15 cellular contexts compared by ENCODE assay signal in genomic region chr10:79270471-79271246, GRCh38.
DNase-seq lines count a peak whose midpoint lies in the region; TF ChIP-seq lines count a peak whose summit lies in the region.
"Had no signal": no experiment of that assay in that cellular context is flagged by ENCODE, and none has a peak within 500 bp of the region (broad histone marks: within the 10 kb centered on the region; RNA-seq: fewer than 3 reads in every experiment).

No MANE protein-coding gene starts in this region.

- H3K4me3 ChIP-seq in AG10803 (ENCODE audit: low read length) (no peak overlapping the region), prostate gland (no peak overlapping the region)
- H3K4me3 ChIP-seq: mucosa of descending colon had no signal

- H3K27ac Mint-ChIP-seq in endothelial cell (ENCODE audit: unreplicated experiment), result peak overlapping the region; percentile 57
- peak overlapping the region; percentile 92 for H3K27ac Mint-ChIP-seq in nephron progenitor cell
- H3K27ac Mint-ChIP-seq in activated T-helper 2 cell treated with anti-CD3 and anti-CD28 coated beads, Interferon-gamma antibody, Interleukin-2, Interleukin-4, amounts not matched to agents 10 μg/mL and 5 μg/mL and 100 μg/mL, durations not matched to agents 14 hours and 24 hours and 36 hours, result no peak overlapping the region

- peaks cover 45% of the 10 kb centered on the region for H3K4me1 Mint-ChIP-seq in endothelial cell (ENCODE audit: unreplicated experiment)
- H3K4me1 Mint-ChIP-seq in nephron progenitor cell, result peaks cover 69% of the 10 kb centered on the region
- peaks cover 25% of the 10 kb centered on the region for H3K4me1 Mint-ChIP-seq in activated T-helper 2 cell treated with anti-CD3 and anti-CD28 coated beads, Interferon-gamma antibody, Interleukin-2, Interleukin-4, amounts not matched to agents 10 μg/mL and 5 μg/mL and 100 μg/mL, durations not matched to agents 14 hours and 24 hours and 36 hours (ENCODE audit: low read depth)

- TF ChIP-seq POLR2A in prostate gland (IDR thresholded peaks at IDR 0.05), result no peak

- WGBS in prostate gland, result 70% methylated on average over 16 of the region's 16 CpGs

- no peak overlapping the region for H3K27ac ChIP-seq in prostate gland
- H3K27ac ChIP-seq: C4-2B had no signal

- peaks cover 19% of the 10 kb centered on the region for H3K36me3 Mint-ChIP-seq in endothelial cell (ENCODE audit: low read depth, unreplicated experiment)
- peaks cover 11% of the 10 kb centered on the region for H3K36me3 Mint-ChIP-seq in nephron progenitor cell (ENCODE audit: low read depth)
- peaks cover 15% of the 10 kb centered on the region for H3K36me3 Mint-ChIP-seq in activated T-helper 2 cell treated with anti-CD3 and anti-CD28 coated beads, Interferon-gamma antibody, Interleukin-2, Interleukin-4, amounts not matched to agents 10 μg/mL and 5 μg/mL and 100 μg/mL, durations not matched to agents 14 hours and 24 hours and 36 hours (ENCODE audit: low read depth)

- intact Hi-C loops in activated T-helper 2 cell treated with anti-CD3 and anti-CD28 coated beads, Interferon-gamma antibody, Interleukin-2, Interleukin-4, amounts not matched to agents 10 μg/mL and 5 μg/mL and 100 μg/mL, durations not matched to agents 14 hours and 24 hours and 36 hours (cut with micrococcal nuclease), result no loop called here
- intact Hi-C loops in prostate gland (cut with DNase I), result loop anchor here (5.0 kb wide), 1 partner anchor 48 kb away; no protein-coding TSS in a partner anchor

- H3K27me3 Mint-ChIP-seq in endothelial cell (ENCODE audit: unreplicated experiment), result peaks cover 25% of the 10 kb centered on the region
- no peaks in the 10 kb centered on the region for H3K27me3 Mint-ChIP-seq in nephron progenitor cell (ENCODE audit: low read depth, poor library complexity)
- no peaks in the 10 kb centered on the region for H3K27me3 Mint-ChIP-seq in activated T-helper 2 cell treated with anti-CD3 and anti-CD28 coated beads, Interferon-gamma antibody, Interleukin-2, Interleukin-4, amounts not matched to agents 10 μg/mL and 5 μg/mL and 100 μg/mL, durations not matched to agents 14 hours and 24 hours and 36 hours (ENCODE audit: low read depth)
- H3K27me3 Mint-ChIP-seq: stimulated activated naive CD8-positive, alpha-beta T cell treated with anti-CD3 and anti-CD28 coated beads, Interleukin-15, amount 100 ng/mL, for 72 hours had no signal

- peak; percentile 61 for DNase-seq in AG10803 (ENCODE audit: low read depth)
- DNase-seq in MV-4-11 (lab: John Stamatoyannopoulos, UW), result peak; percentile 80
- DNase-seq in endothelial cell (ENCODE audit: low spot score), result no peak
- DNase-seq in nephron progenitor cell, result no peak
- DNase-seq in activated T-helper 2 cell treated with anti-CD3 and anti-CD28 coated beads, Interferon-gamma antibody, Interleukin-2, Interleukin-4, amounts not matched to agents 10 μg/mL and 5 μg/mL and 100 μg/mL, durations not matched to agents 14 hours and 24 hours and 36 hours (ENCODE audit: low spot score), result no peak
- no peak for DNase-seq in prostate gland (ENCODE audit: low spot score)
- no peak for DNase-seq in ecto neural progenitor cell (ENCODE audit: low spot score)
- no peak for DNase-seq in activated CD4-positive, alpha-beta T cell treated with anti-CD3 and anti-CD28 coated beads for 1 hour
- DNase-seq: activated naive CD4-positive, alpha-beta T cell treated with anti-CD3 and anti-CD28 coated beads, Interleukin-2, amount 50 U/mL, for 16 hours; dermis blood vessel endothelial cell; mucosa of descending colon; NCI-H187 treated with DMSO at 0.1 percent for 48 hours; stimulated activated CD4-positive, alpha-beta T cell treated with anti-CD3 and anti-CD28 coated beads, Interleukin-1b, Interleukin-23, amount 100 ng/mL, for 48 hours; stimulated activated naive CD8-positive, alpha-beta T cell treated with anti-CD3 and anti-CD28 coated beads, Interleukin-15, amount 100 ng/mL, for 72 hours had no signal

- H3K27me3 ChIP-seq in prostate gland (replicated peaks; ENCODE audit: insufficient read depth), result no peaks in the 10 kb centered on the region

- H3K4me3 Mint-ChIP-seq in endothelial cell (ENCODE audit: unreplicated experiment), result no peak overlapping the region
- H3K4me3 Mint-ChIP-seq in nephron progenitor cell, result no peak overlapping the region
- no peak overlapping the region for H3K4me3 Mint-ChIP-seq in activated T-helper 2 cell treated with anti-CD3 and anti-CD28 coated beads, Interferon-gamma antibody, Interleukin-2, Interleukin-4, amounts not matched to agents 10 μg/mL and 5 μg/mL and 100 μg/mL, durations not matched to agents 14 hours and 24 hours and 36 hours (ENCODE audit: low read depth)
- H3K4me3 Mint-ChIP-seq: stimulated activated naive CD8-positive, alpha-beta T cell treated with anti-CD3 and anti-CD28 coated beads, Interleukin-15, amount 100 ng/mL, for 72 hours had no signal

- TF ChIP-seq CTCF in AG10803 (conservative IDR thresholded peaks at IDR 0.05; ENCODE audit: low read length) (no peak), endothelial cell (IDR thresholded peaks at IDR 0.05; ENCODE audit: unreplicated experiment) (no peak), nephron progenitor cell (IDR thresholded peaks at IDR 0.05) (no peak), prostate gland (IDR thresholded peaks at IDR 0.05) (no peak)

- H3K9me3 Mint-ChIP-seq in endothelial cell (ENCODE audit: unreplicated experiment), result no peaks in the 10 kb centered on the region
- no peaks in the 10 kb centered on the region for H3K9me3 Mint-ChIP-seq in nephron progenitor cell
- H3K9me3 Mint-ChIP-seq in activated T-helper 2 cell treated with anti-CD3 and anti-CD28 coated beads, Interferon-gamma antibody, Interleukin-2, Interleukin-4, amounts not matched to agents 10 μg/mL and 5 μg/mL and 100 μg/mL, durations not matched to agents 14 hours and 24 hours and 36 hours, result no peaks in the 10 kb centered on the region
- H3K9me3 Mint-ChIP-seq: stimulated activated naive CD8-positive, alpha-beta T cell treated with anti-CD3 and anti-CD28 coated beads, Interleukin-15, amount 100 ng/mL, for 72 hours had no signal

- H3K36me3 ChIP-seq in prostate gland, result no peaks in the 10 kb centered on the region

- H3K4me1 ChIP-seq in prostate gland (replicated peaks), result peaks cover 21% of the 10 kb centered on the region

- no peaks in the 10 kb centered on the region for H3K9me3 ChIP-seq in prostate gland
- H3K9me3 ChIP-seq: mucosa of descending colon had no signal

Comparison
In these comparisons a context has a peak if more than half of its experiments do, and no peak if none do; other contexts are left out.
1. DNase-seq: peak in AG10803 (single experiment) and MV-4-11 (single experiment); none in endothelial cell (single experiment), nephron progenitor cell (single experiment), activated T-helper 2 cell treated with anti-CD3 and anti-CD28 coated beads, Interferon-gamma antibody, Interleukin-2, Interleukin-4, amounts not matched to agents 10 μg/mL and 5 μg/mL and 100 μg/mL, durations not matched to agents 14 hours and 24 hours and 36 hours (single experiment), prostate gland (single experiment), ecto neural progenitor cell (single experiment) and activated CD4-positive, alpha-beta T cell treated with anti-CD3 and anti-CD28 coated beads for 1 hour (single experiment).